ENCODE assay signal across 27 cellular contexts in genomic region chr7:90574820-90575187, GRCh38. TPM values are rescaled to one million over a fixed set of nuclear protein-coding genes. Genes with fewer than 3 reads are reported as not detected.
"Had no signal": no experiment of that assay in that cellular context is flagged by ENCODE, and none has a peak within 500 bp of the region (broad histone marks: within the 10 kb centered on the region; RNA-seq: fewer than 3 reads in every experiment).

No MANE protein-coding gene starts in this region.

- H3K27ac Mint-ChIP-seq: activated CD8-positive, alpha-beta T cell treated with anti-CD3 and anti-CD28 coated beads, Interleukin-2, amount 10 ng/mL, durations not matched to agents 7 days and 5 days; activated naive CD4-positive, alpha-beta T cell treated with anti-CD3 and anti-CD28 coated beads, Interleukin-2, amount 50 U/mL, for 24 hours; brain; WTC11 had no signal

- H3K9me3 ChIP-seq: SJSA1 had no signal

- H3K36me3 Mint-ChIP-seq: activated naive CD4-positive, alpha-beta T cell treated with anti-CD3 and anti-CD28 coated beads, Interleukin-2, amount 50 U/mL, for 24 hours; brain; WTC11 had no signal

- H3K4me1 Mint-ChIP-seq: activated naive CD4-positive, alpha-beta T cell treated with anti-CD3 and anti-CD28 coated beads, Interleukin-2, amount 50 U/mL, for 24 hours; brain; WTC11 had no signal

- FAIRE-seq: astrocyte had no signal

- H3K9ac ChIP-seq: KMS-11 had no signal

- H3K27me3 Mint-ChIP-seq: brain had no signal

- DNase-seq: activated CD4-positive, alpha-beta T cell treated with anti-CD3 and anti-CD28 coated beads for 48 hours; activated CD4-positive, alpha-beta T cell treated with anti-CD3 and anti-CD28 coated beads, Interleukin-2, amount 50 U/mL, for 4 hours; activated CD4-positive, CD25-positive, alpha-beta regulatory T cell treated with anti-CD3 and anti-CD28 coated beads, Interleukin-2, amount 50 U/mL, for 72 hours; activated CD8-positive, alpha-beta memory T cell treated with anti-CD3 and anti-CD28 coated beads, Interleukin-2, amount 50 U/mL, for 48 hours; activated CD8-positive, alpha-beta T cell treated with anti-CD3 and anti-CD28 coated beads, Interleukin-2, amount 10 ng/mL, durations not matched to agents 7 days and 5 days; activated T-cell treated with anti-CD3 and anti-CD28 coated beads, Interleukin-2, amount 50 U/mL, for 1 hour; amniotic stem cell; NCI-H1092; NCI-H1417; NCI-H1930; NCI-H2107; NCI-H2171 treated with DMSO at 0.1 percent for 48 hours; NCI-H345; NCI-H510A; NCI-H526 treated with DMSO at 0.1 percent for 48 hours; NK-92 treated with Interleukin-12 subunit alpha and Interleukin-12 subunit beta, amount 100 ng/mL, for 24 hours; RPMI8226; SHP77; SW 1271 had no signal

- H3K4me3 Mint-ChIP-seq: activated CD8-positive, alpha-beta T cell treated with anti-CD3 and anti-CD28 coated beads, Interleukin-2, amount 10 ng/mL, durations not matched to agents 7 days and 5 days; activated naive CD4-positive, alpha-beta T cell treated with anti-CD3 and anti-CD28 coated beads, Interleukin-2, amount 50 U/mL, for 24 hours; brain; WTC11 had no signal

- H3K4me3 ChIP-seq: SJSA1 had no signal

- H3K9me3 Mint-ChIP-seq: activated naive CD4-positive, alpha-beta T cell treated with anti-CD3 and anti-CD28 coated beads, Interleukin-2, amount 50 U/mL, for 24 hours; brain; WTC11 had no signal

- H3K36me3 ChIP-seq: SJSA1 had no signal

- H3K27ac ChIP-seq: KMS-11, SJSA1 had no signal

- H3K4me2 ChIP-seq: KMS-11 had no signal

- ATAC-seq: activated CD8-positive, alpha-beta T cell treated with anti-CD3 and anti-CD28 coated beads, Interleukin-2, amount 10 ng/mL, durations not matched to agents 7 days and 5 days; Panc1; SK-N-SH treated with all-trans-retinoic acid at 6 μM for 48 hours had no signal

RNA-seq across cellular contexts. Expression of gene CDK14, which starts 21.3 kb away (rescaled TPM):
- total RNA-seq: activated CD8-positive, alpha-beta T cell treated with anti-CD3 and anti-CD28 coated beads, Interleukin-2, amount 10 ng/mL, durations not matched to agents 7 days and 5 days had no signal
